ENCODE assay signal across 19 cellular contexts in the genomic region with DNA sequence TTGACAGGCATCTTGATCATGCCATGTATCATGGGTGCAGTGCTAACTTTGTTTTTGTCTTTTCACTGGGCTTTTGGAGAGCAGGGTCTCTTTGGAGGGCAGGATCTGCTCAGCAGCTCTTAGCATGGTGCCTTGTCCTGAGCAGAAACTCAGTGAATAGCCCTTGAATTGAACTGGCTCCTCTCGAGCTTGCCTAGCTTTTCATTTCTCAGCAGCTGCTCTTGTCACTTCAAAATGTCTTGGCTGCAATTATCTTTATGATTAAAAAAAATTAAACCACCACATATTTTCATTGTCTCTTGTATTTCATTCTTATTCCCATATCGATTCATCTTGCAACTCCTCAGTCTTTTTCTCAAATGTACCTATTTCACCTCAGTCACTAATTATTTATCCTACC. TPM values are rescaled to one million over a fixed set of nuclear protein-coding genes. Genes with fewer than 3 reads are reported as not detected.
"Had no signal": no experiment of that assay in that cellular context is flagged by ENCODE, and none has a peak within 500 bp of the region (broad histone marks: within the 10 kb centered on the region; RNA-seq: fewer than 3 reads in every experiment).

No MANE protein-coding gene starts in this region.

- DNase-seq: activated CD4-positive, alpha-beta T cell treated with anti-CD3 and anti-CD28 coated beads for 36 hours; activated CD4-positive, CD25-positive, alpha-beta regulatory T cell; activated gamma-delta T cell treated with Interleukin-2 at 50 U/mL for 16 hours; activated naive CD4-positive, alpha-beta T cell treated with anti-CD3 and anti-CD28 coated beads, Interleukin-2, amount 50 U/mL, for 16 hours; amniotic stem cell; brain microvascular endothelial cell; islet precursor cell; left ventricle myocardium superior; mammary epithelial cell; natural killer cell; stimulated activated CD4-positive, alpha-beta T cell treated with anti-CD3 and anti-CD28 coated beads, Interleukin-2, amount 100 ng/mL, for 48 hours; stimulated activated naive CD4-positive, alpha-beta T cell treated with Interleukin-2 at 50 U/mL for 16 hours had no signal

- H2AFZ ChIP-seq: hepatocyte had no signal

- H3K4me1 ChIP-seq: gastroesophageal sphincter, right atrium auricular region, tibial nerve had no signal

- H3K4me2 ChIP-seq: hepatocyte had no signal

- H3K27me3 ChIP-seq: brain microvascular endothelial cell, gastroesophageal sphincter, hepatocyte, right atrium auricular region, tibial nerve had no signal

- H3K79me2 ChIP-seq: hepatocyte had no signal

- H3K27ac ChIP-seq: brain microvascular endothelial cell, coronary artery, gastroesophageal sphincter, hepatocyte, right atrium auricular region, tibial nerve had no signal

- H3K36me3 ChIP-seq: brain microvascular endothelial cell, gastroesophageal sphincter, right atrium auricular region, tibial nerve had no signal

- ATAC-seq: activated CD4-positive, alpha-beta T cell treated with anti-CD3 and anti-CD28 coated beads for 36 hours; gastroesophageal sphincter; left ventricle myocardium superior; natural killer cell had no signal

- H3K4me3 ChIP-seq: coronary artery, gastroesophageal sphincter, hepatocyte, right atrium auricular region, tibial nerve had no signal

- H3K9me3 ChIP-seq: gastroesophageal sphincter, right atrium auricular region, tibial nerve had no signal

RNA-seq across cellular contexts. Expression of a gene that starts 50.5 kb away (rescaled TPM):
- total RNA-seq: activated CD4-positive, alpha-beta T cell treated with anti-CD3 and anti-CD28 coated beads for 36 hours; fibroblast of lung; natural killer cell; T-helper 1 cell treated with Interleukin-12 subunit alpha and Interleukin-12 subunit beta and Interleukin-4 antibody, amounts not matched to agents 30 ng/mL and 1 ng/mL, for 36 hours had no signal
